36 cellular contexts compared by ENCODE assay signal in genomic region chr3:107476462-107476861, GRCh38.
"Had no signal": no experiment of that assay in that cellular context is flagged by ENCODE, and none has a peak within 500 bp of the region (broad histone marks: within the 10 kb centered on the region; RNA-seq: fewer than 3 reads in every experiment).

No MANE protein-coding gene starts in this region.

- H3K4me1 ChIP-seq: ascending aorta, breast epithelium had no signal

- DNase-seq: activated CD4-positive, alpha-beta memory T cell treated with anti-CD3 and anti-CD28 coated beads, Interleukin-2, amount 10 ng/mL, durations not matched to agents 7 days and 5 days; activated CD4-positive, alpha-beta T cell treated with anti-CD3 and anti-CD28 coated beads for 1 hour; activated CD4-positive, alpha-beta T cell treated with anti-CD3 and anti-CD28 coated beads for 36 hours; activated CD4-positive, alpha-beta T cell treated with anti-CD3 and anti-CD28 coated beads for 48 hours; activated CD4-positive, alpha-beta T cell treated with anti-CD3 and anti-CD28 coated beads, Interleukin-2, amount 10 ng/mL, durations not matched to agents 7 days and 5 days; activated CD4-positive, alpha-beta T cell treated with anti-CD3 and anti-CD28 coated beads, Interleukin-2, amount 50 U/mL, for 48 hours; activated CD4-positive, CD25-positive, alpha-beta regulatory T cell; activated CD8-positive, alpha-beta memory T cell treated with anti-CD3 and anti-CD28 coated beads for 24 hours; activated CD8-positive, alpha-beta memory T cell treated with anti-CD3 and anti-CD28 coated beads, Interleukin-2, amount 10 ng/mL, durations not matched to agents 7 days and 5 days; activated CD8-positive, alpha-beta memory T cell treated with anti-CD3 and anti-CD28 coated beads, Interleukin-2, amount 50 U/mL, for 48 hours; activated CD8-positive, alpha-beta T cell treated with anti-CD3 and anti-CD28 coated beads, Interleukin-2, amount 10 ng/mL, durations not matched to agents 7 days and 5 days; activated effector memory CD4-positive, alpha-beta T cell treated with Interleukin-2 at 50 U/mL for 16 hours; activated gamma-delta T cell; activated naive CD4-positive, alpha-beta T cell treated with anti-CD3 and anti-CD28 coated beads, Interleukin-2, amount 10 ng/mL, durations not matched to agents 7 days and 5 days; activated naive CD4-positive, alpha-beta T cell treated with Interleukin-2 at 50 U/mL for 16 hours; activated naive CD8-positive, alpha-beta T cell treated with anti-CD3 and anti-CD28 coated beads, Interleukin-2, amount 10 ng/mL, durations not matched to agents 7 days and 5 days; activated naive CD8-positive, alpha-beta T cell treated with anti-CD3 and anti-CD28 coated beads, Interleukin-2, amount 50 U/mL, for 24 hours; activated T-cell treated with anti-CD3 and anti-CD28 coated beads, Interleukin-2, amount 50 U/mL, for 24 hours; activated T-cell treated with anti-CD3 and anti-CD28 coated beads, Interleukin-2, amount 50 U/mL, for 48 hours; amygdala; anterior cingulate cortex; brain microvascular endothelial cell; central memory CD4-positive, alpha-beta T cell; T-helper 1 cell; T-helper 2 cell; T-helper 9 cell had no signal

- H3K27me3 Mint-ChIP-seq: activated naive CD4-positive, alpha-beta T cell treated with anti-CD3 and anti-CD28 coated beads, Interleukin-2, amount 10 ng/mL, durations not matched to agents 7 days and 5 days had no signal

- H3K27ac ChIP-seq: ascending aorta, brain microvascular endothelial cell, breast epithelium, VCaP had no signal

- H3K9me3 Mint-ChIP-seq: activated CD4-positive, alpha-beta memory T cell treated with anti-CD3 and anti-CD28 coated beads, Interleukin-2, amount 10 ng/mL, durations not matched to agents 7 days and 5 days; activated CD4-positive, alpha-beta T cell treated with anti-CD3 and anti-CD28 coated beads, Interleukin-2, amount 10 ng/mL, durations not matched to agents 7 days and 5 days; activated naive CD8-positive, alpha-beta T cell treated with anti-CD3 and anti-CD28 coated beads, Interleukin-2, amount 50 U/mL, for 24 hours; T-helper 2 cell treated with Interferon-gamma antibody and Interleukin-4, amounts not matched to agents 5 μg/mL and 100 μg/mL, for 36 hours had no signal

- ATAC-seq: activated CD4-positive, alpha-beta T cell treated with anti-CD3 and anti-CD28 coated beads for 36 hours; activated CD4-positive, CD25-positive, alpha-beta regulatory T cell treated with anti-CD3 and anti-CD28 coated beads, Interleukin-2, amount 50 U/mL, for 24 hours; activated CD8-positive, alpha-beta memory T cell treated with anti-CD3 and anti-CD28 coated beads, Interleukin-2, amount 10 ng/mL, durations not matched to agents 7 days and 5 days; activated CD8-positive, alpha-beta T cell treated with anti-CD3 and anti-CD28 coated beads, Interleukin-2, amount 10 ng/mL, durations not matched to agents 7 days and 5 days; activated naive CD8-positive, alpha-beta T cell treated with anti-CD3 and anti-CD28 coated beads, Interleukin-2, amount 50 U/mL, for 24 hours had no signal

- H3K27ac Mint-ChIP-seq: activated CD4-positive, alpha-beta memory T cell treated with anti-CD3 and anti-CD28 coated beads, Interleukin-2, amount 10 ng/mL, durations not matched to agents 7 days and 5 days; activated CD4-positive, alpha-beta T cell treated with anti-CD3 and anti-CD28 coated beads for 36 hours; activated CD4-positive, alpha-beta T cell treated with anti-CD3 and anti-CD28 coated beads, Interleukin-2, amount 10 ng/mL, durations not matched to agents 7 days and 5 days; activated CD8-positive, alpha-beta memory T cell treated with anti-CD3 and anti-CD28 coated beads, Interleukin-2, amount 10 ng/mL, durations not matched to agents 7 days and 5 days; activated CD8-positive, alpha-beta T cell treated with anti-CD3 and anti-CD28 coated beads, Interleukin-2, amount 10 ng/mL, durations not matched to agents 7 days and 5 days; activated naive CD4-positive, alpha-beta T cell treated with anti-CD3 and anti-CD28 coated beads, Interleukin-2, amount 10 ng/mL, durations not matched to agents 7 days and 5 days; activated naive CD4-positive, alpha-beta T cell treated with anti-CD3 and anti-CD28 coated beads, Interleukin-2, amount 50 U/mL, for 24 hours; activated naive CD8-positive, alpha-beta T cell; activated naive CD8-positive, alpha-beta T cell treated with anti-CD3 and anti-CD28 coated beads, Interleukin-2, amount 10 ng/mL, durations not matched to agents 7 days and 5 days; activated naive CD8-positive, alpha-beta T cell treated with anti-CD3 and anti-CD28 coated beads, Interleukin-2, amount 50 U/mL, for 24 hours; activated T-cell treated with anti-CD3 and anti-CD28 coated beads, Interleukin-2, amount 50 U/mL, for 24 hours; activated T-helper 2 cell treated with anti-CD3 and anti-CD28 coated beads, Interferon-gamma antibody, Interleukin-2, Interleukin-4, amounts not matched to agents 10 μg/mL and 5 μg/mL and 100 μg/mL, durations not matched to agents 14 hours and 24 hours and 36 hours; T-helper 1 cell treated with Interleukin-12 subunit alpha and Interleukin-12 subunit beta and Interleukin-4 antibody, amounts not matched to agents 30 μg/mL and 1 μg/mL, for 36 hours; T-helper 2 cell treated with Interferon-gamma antibody and Interleukin-4, amounts not matched to agents 5 μg/mL and 100 μg/mL, for 36 hours had no signal

- H3K9me3 ChIP-seq: breast epithelium had no signal

- H3K4me1 Mint-ChIP-seq: activated CD4-positive, alpha-beta memory T cell treated with anti-CD3 and anti-CD28 coated beads, Interleukin-2, amount 10 ng/mL, durations not matched to agents 7 days and 5 days; activated CD4-positive, alpha-beta T cell treated with anti-CD3 and anti-CD28 coated beads for 36 hours; activated CD4-positive, alpha-beta T cell treated with anti-CD3 and anti-CD28 coated beads, Interleukin-2, amount 10 ng/mL, durations not matched to agents 7 days and 5 days; activated CD8-positive, alpha-beta memory T cell treated with anti-CD3 and anti-CD28 coated beads, Interleukin-2, amount 10 ng/mL, durations not matched to agents 7 days and 5 days; activated naive CD4-positive, alpha-beta T cell treated with anti-CD3 and anti-CD28 coated beads, Interleukin-2, amount 10 ng/mL, durations not matched to agents 7 days and 5 days; activated naive CD4-positive, alpha-beta T cell treated with anti-CD3 and anti-CD28 coated beads, Interleukin-2, amount 50 U/mL, for 24 hours; activated naive CD8-positive, alpha-beta T cell treated with anti-CD3 and anti-CD28 coated beads, Interleukin-2, amount 10 ng/mL, durations not matched to agents 7 days and 5 days; activated naive CD8-positive, alpha-beta T cell treated with anti-CD3 and anti-CD28 coated beads, Interleukin-2, amount 50 U/mL, for 24 hours had no signal

- FAIRE-seq: TTC549 had no signal

- H3K36me3 ChIP-seq: ascending aorta, brain microvascular endothelial cell, breast epithelium had no signal

- H3K4me3 Mint-ChIP-seq: activated CD4-positive, alpha-beta memory T cell treated with anti-CD3 and anti-CD28 coated beads, Interleukin-2, amount 10 ng/mL, durations not matched to agents 7 days and 5 days; activated CD4-positive, alpha-beta T cell treated with anti-CD3 and anti-CD28 coated beads for 36 hours; activated CD4-positive, alpha-beta T cell treated with anti-CD3 and anti-CD28 coated beads, Interleukin-2, amount 10 ng/mL, durations not matched to agents 7 days and 5 days; activated CD8-positive, alpha-beta memory T cell treated with anti-CD3 and anti-CD28 coated beads, Interleukin-2, amount 10 ng/mL, durations not matched to agents 7 days and 5 days; activated CD8-positive, alpha-beta T cell treated with anti-CD3 and anti-CD28 coated beads, Interleukin-2, amount 10 ng/mL, durations not matched to agents 7 days and 5 days; activated naive CD4-positive, alpha-beta T cell treated with anti-CD3 and anti-CD28 coated beads, Interleukin-2, amount 10 ng/mL, durations not matched to agents 7 days and 5 days; activated naive CD4-positive, alpha-beta T cell treated with anti-CD3 and anti-CD28 coated beads, Interleukin-2, amount 50 U/mL, for 24 hours; activated naive CD8-positive, alpha-beta T cell; activated naive CD8-positive, alpha-beta T cell treated with anti-CD3 and anti-CD28 coated beads, Interleukin-2, amount 10 ng/mL, durations not matched to agents 7 days and 5 days; activated naive CD8-positive, alpha-beta T cell treated with anti-CD3 and anti-CD28 coated beads, Interleukin-2, amount 50 U/mL, for 24 hours; activated T-cell treated with anti-CD3 and anti-CD28 coated beads, Interleukin-2, amount 50 U/mL, for 24 hours; T-helper 1 cell treated with Interleukin-12 subunit alpha and Interleukin-12 subunit beta and Interleukin-4 antibody, amounts not matched to agents 30 μg/mL and 1 μg/mL, for 36 hours; T-helper 2 cell treated with Interferon-gamma antibody and Interleukin-4, amounts not matched to agents 5 μg/mL and 100 μg/mL, for 36 hours had no signal

- H3K4me3 ChIP-seq: ascending aorta, breast epithelium had no signal

- H3K36me3 Mint-ChIP-seq: activated naive CD4-positive, alpha-beta T cell treated with anti-CD3 and anti-CD28 coated beads, Interleukin-2, amount 10 ng/mL, durations not matched to agents 7 days and 5 days had no signal

- H3K27me3 ChIP-seq: ascending aorta, brain microvascular endothelial cell, breast epithelium had no signal
